In the genomic region with DNA sequence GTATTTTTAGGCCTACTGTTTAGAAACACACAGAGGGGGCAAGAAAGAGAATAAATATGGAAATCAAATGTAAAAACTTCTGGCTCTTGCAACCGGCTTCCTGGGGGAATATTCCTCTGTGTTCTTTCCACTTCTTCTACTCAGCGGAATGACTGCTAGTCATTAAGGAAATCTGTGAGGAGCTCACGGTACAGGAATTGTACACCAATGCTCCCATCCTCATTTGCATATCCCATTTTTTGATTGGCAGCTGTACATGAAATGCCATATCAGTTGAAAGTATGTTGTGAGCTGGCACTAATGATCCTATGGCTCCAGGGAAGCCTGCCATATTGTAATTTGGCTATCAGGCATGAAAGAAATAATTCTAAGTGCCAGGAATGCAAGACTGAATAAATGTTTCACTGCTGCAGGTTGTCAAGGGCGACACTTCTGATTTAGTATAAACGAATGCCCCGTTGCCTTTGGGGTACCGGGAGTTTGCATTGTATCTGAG, we compare ENCODE assay signal across 24 cellular contexts.
A peak's percentile ranks its signal among the peaks of the same experiment; 100 is the strongest.
DNase-seq lines count a peak whose midpoint lies in the region; ATAC-seq and TF ChIP-seq lines count a peak whose summit lies in the region.
"Had no signal": no experiment of that assay in that cellular context is flagged by ENCODE, and none has a peak within 500 bp of the region (broad histone marks: within the 10 kb centered on the region; RNA-seq: fewer than 3 reads in every experiment).

No MANE protein-coding gene starts in this region.

- peaks cover 3% of the 10 kb centered on the region for H3K27me3 Mint-ChIP-seq in nephron (ENCODE audit: low read depth)
- H3K27me3 Mint-ChIP-seq in type B pancreatic cell, result no peaks in the 10 kb centered on the region

- H3K9me3 Mint-ChIP-seq in nephron (no peaks in the 10 kb centered on the region), type B pancreatic cell (no peaks in the 10 kb centered on the region)

- H3K4me3 Mint-ChIP-seq in nephron (no peak overlapping the region), type B pancreatic cell (peak overlapping the region; percentile 14)
- H3K4me3 Mint-ChIP-seq: HFFc6 had no signal

- peak overlapping the region; percentile 40 for H3K27ac ChIP-seq in left ventricle myocardium inferior (replicated peaks)
- H3K27ac ChIP-seq in right atrium auricular region, result no peak overlapping the region
- H3K27ac ChIP-seq in substantia nigra (ENCODE audit: low read depth, low read length, poor library complexity, severe bottlenecking), result no peak overlapping the region
- H3K27ac ChIP-seq: C4-2B had no signal

- H3K36me3 ChIP-seq in left ventricle myocardium inferior, result no peaks in the 10 kb centered on the region
- no peaks in the 10 kb centered on the region for H3K36me3 ChIP-seq in right atrium auricular region

- ATAC-seq in stimulated activated naive CD8-positive, alpha-beta T cell treated with anti-CD3 and anti-CD28 coated beads, Interleukin-15, Interleukin-2, amounts not matched to agents 100 U/mL and 50 U/mL, for 24 hours, result no peak
- ATAC-seq: HepG2, Panc1 had no signal

- H3K9me3 ChIP-seq in left ventricle myocardium inferior (replicated peaks) (no peaks in the 10 kb centered on the region), right atrium auricular region (no peaks in the 10 kb centered on the region)

- TF ChIP-seq CTCF in left ventricle myocardium inferior (IDR thresholded peaks at IDR 0.05; ENCODE audit: borderline replicate concordance), result no peak
- no peak for TF ChIP-seq CTCF in right atrium auricular region (IDR thresholded peaks at IDR 0.05)
- no peak for TF ChIP-seq CTCF in nephron (IDR thresholded peaks at IDR 0.05; ENCODE audit: unreplicated experiment in 3 of 3)
- no peak for TF ChIP-seq CTCF in type B pancreatic cell (conservative IDR thresholded peaks at IDR 0.05)

- H3K27ac Mint-ChIP-seq in nephron (peak overlapping the region; percentile 78 to 97 (median 90)), type B pancreatic cell (no peak overlapping the region)
- H3K27ac Mint-ChIP-seq: HFFc6 had no signal

- H3K27me3 ChIP-seq in left ventricle myocardium inferior (ENCODE audit: low read depth) (no peaks in the 10 kb centered on the region), right atrium auricular region (no peaks in the 10 kb centered on the region)

- no peak for DNase-seq in left ventricle myocardium inferior
- no peak for DNase-seq in right atrium auricular region (ENCODE audit: low spot score)
- DNase-seq in astrocyte of the hippocampus (ENCODE audit: low read depth, low spot score), result peak; percentile 17
- DNase-seq in type B pancreatic cell (ENCODE audit: extremely low spot score, unreplicated experiment), result no peak
- DNase-seq in H4 (ENCODE audit: low spot score), result no peak
- DNase-seq in stimulated activated naive CD8-positive, alpha-beta T cell treated with anti-CD3 and anti-CD28 coated beads, Interleukin-15, Interleukin-2, amounts not matched to agents 100 U/mL and 50 U/mL, for 24 hours, result no peak
- DNase-seq in substantia nigra (lab: John Stamatoyannopoulos, UW), result no peak
- DNase-seq: AML-193; GDM1; H7; HFFc6; KBM-7; MM.1S; NCI-H1092; NCI-H1436; NCI-H187 treated with DMSO at 0.1 percent for 48 hours; NCI-H510A treated with DMSO at 0.1 percent for 48 hours; NCI-H774; NK-92 treated with Interleukin-12 subunit alpha and Interleukin-12 subunit beta, amount 100 ng/mL, for 24 hours; SIG-M5 had no signal

- peaks cover 5% of the 10 kb centered on the region for H3K36me3 Mint-ChIP-seq in nephron (ENCODE audit: low read depth)
- H3K36me3 Mint-ChIP-seq in type B pancreatic cell, result no peaks in the 10 kb centered on the region

- intact Hi-C loops in left ventricle myocardium inferior (cut with micrococcal nuclease), result no loop called here

- H3K4me3 ChIP-seq in left ventricle myocardium inferior, result no peak overlapping the region
- no peak overlapping the region for H3K4me3 ChIP-seq in right atrium auricular region

- H3K4me1 Mint-ChIP-seq in nephron, result peaks cover 49% of the 10 kb centered on the region
- peaks cover 34% of the 10 kb centered on the region for H3K4me1 Mint-ChIP-seq in type B pancreatic cell (ENCODE audit: unreplicated experiment)

- H3K4me1 ChIP-seq in left ventricle myocardium inferior, result no peaks in the 10 kb centered on the region
- H3K4me1 ChIP-seq in right atrium auricular region, result no peaks in the 10 kb centered on the region
